In genomic region chr9:113973226-113973625, GRCh38 we compare ENCODE assay signal across 16 cellular contexts.
DNase-seq lines count a peak whose midpoint lies in the region; ATAC-seq, FAIRE-seq and TF ChIP-seq lines count a peak whose summit lies in the region.
"Had no signal": no experiment of that assay in that cellular context is flagged by ENCODE, and none has a peak within 500 bp of the region (broad histone marks: within the 10 kb centered on the region; RNA-seq: fewer than 3 reads in every experiment).

No MANE protein-coding gene starts in this region.

- H3K4me2 ChIP-seq in astrocyte (ENCODE audit: low read length): peak overlapping the region; percentile 14

- FAIRE-seq in astrocyte (lab: Jason Lieb, UNC): no peak
- FAIRE-seq: H54, K562 had no signal

- TF ChIP-seq CTCF in astrocyte (IDR thresholded peaks at IDR 0.05; ENCODE audit: insufficient read depth, low read depth, low read length): no peak
- TF ChIP-seq CTCF in nephron (IDR thresholded peaks at IDR 0.05; ENCODE audit: unreplicated experiment in 3 of 3): no peak
- no peak for TF ChIP-seq CTCF in mucosa of descending colon (IDR thresholded peaks at IDR 0.05)

- H3K9me3 Mint-ChIP-seq in astrocyte (ENCODE audit: unreplicated experiment) (peaks cover 6% of the 10 kb centered on the region), nephron (peaks cover 4% of the 10 kb centered on the region)

- H3K9ac ChIP-seq in astrocyte (ENCODE audit: low read length): no peak overlapping the region

- no peaks in the 10 kb centered on the region for H3K27me3 ChIP-seq in astrocyte (ENCODE audit: insufficient read depth, low read length)

- no peak overlapping the region for H3K27ac ChIP-seq in astrocyte (ENCODE audit: low read depth, low read length)
- H3K27ac ChIP-seq: RWPE1 had no signal

- no peak for ATAC-seq in mucosa of descending colon
- ATAC-seq: K562 had no signal

- peaks cover 12% of the 10 kb centered on the region for H3K4me1 Mint-ChIP-seq in astrocyte (ENCODE audit: low read depth, unreplicated experiment)
- H3K4me1 Mint-ChIP-seq in nephron: peaks cover 43% of the 10 kb centered on the region

- DNase-seq in astrocyte (ENCODE audit: low read depth) (no peak), fibroblast of peridontal ligament (ENCODE audit: extremely low read depth) (peak; percentile 30), DMS79 (lab: John Stamatoyannopoulos, UW) (no peak), mucosa of descending colon (no peak), hepatic stellate cell (ENCODE audit: low spot score) (no peak), SW480 (ENCODE audit: low spot score) (no peak)
- DNase-seq: DND-41, NCI-H1092 treated with DMSO at 0.1 percent for 48 hours, NCI-H2081 treated with DMSO at 0.1 percent for 48 hours, NCI-H774, PC-3, SIG-M5 had no signal

- H3K79me2 ChIP-seq in astrocyte (ENCODE audit: insufficient read depth, low read length): peaks cover 39% of the 10 kb centered on the region

- no peak overlapping the region for H2AFZ ChIP-seq in astrocyte (ENCODE audit: low read depth, low read length)

- intact Hi-C loops in mucosa of descending colon (cut with DNase I, micrococcal nuclease): no loop called here

- H3K4me3 ChIP-seq in astrocyte (ENCODE audit: insufficient read depth, low read depth, low read length) (no peak overlapping the region), mucosa of descending colon (no peak overlapping the region)
- H3K4me3 ChIP-seq: K562 had no signal

- no peaks in the 10 kb centered on the region for H3K27me3 Mint-ChIP-seq in astrocyte (ENCODE audit: low read depth, unreplicated experiment)
- H3K27me3 Mint-ChIP-seq in nephron (ENCODE audit: low read depth): no peaks in the 10 kb centered on the region

- no peaks in the 10 kb centered on the region for H3K36me3 ChIP-seq in astrocyte (ENCODE audit: insufficient read depth, low read length)
- no peaks in the 10 kb centered on the region for H3K36me3 ChIP-seq in mucosa of descending colon (ENCODE audit: low read depth)

- H3K27ac Mint-ChIP-seq in astrocyte (ENCODE audit: unreplicated experiment) (no peak overlapping the region), nephron (peak overlapping the region; percentile 54 to 79 (median 61))

- peaks cover 4% of the 10 kb centered on the region for H3K9me3 ChIP-seq in astrocyte (ENCODE audit: insufficient read depth, low read depth, low read length)
- no peaks in the 10 kb centered on the region for H3K9me3 ChIP-seq in mucosa of descending colon

- peaks cover 61% of the 10 kb centered on the region for H4K20me1 ChIP-seq in astrocyte (ENCODE audit: insufficient read depth, low read length)

- H3K4me1 ChIP-seq in astrocyte (ENCODE audit: insufficient read depth, low read length) (peaks cover 14% of the 10 kb centered on the region), mucosa of descending colon (ENCODE audit: low read depth) (peaks cover 5% of the 10 kb centered on the region)

- H3K36me3 Mint-ChIP-seq in astrocyte (ENCODE audit: low read depth, unreplicated experiment): peaks cover 31% of the 10 kb centered on the region
- H3K36me3 Mint-ChIP-seq in nephron (ENCODE audit: low read depth): peaks cover 54% of the 10 kb centered on the region

- H3K4me3 Mint-ChIP-seq in astrocyte (ENCODE audit: unreplicated experiment): no peak overlapping the region
- peak overlapping the region in 2 of 3 experiments; percentile 31 to 47 for H3K4me3 Mint-ChIP-seq in nephron
